ENCODE assay signal across 7 cellular contexts in genomic region chr12:3840833-3841232, GRCh38. TPM values are rescaled to one million over a fixed set of nuclear protein-coding genes. Genes with fewer than 3 reads are reported as not detected.
DNase-seq lines count a peak whose midpoint lies in the region; ATAC-seq, FAIRE-seq and TF ChIP-seq lines count a peak whose summit lies in the region.
"Not testable (repeated sequence)": the region's sequence is repeated elsewhere in the genome, so short reads cannot be mapped to it uniquely, and the experiment has no call there.

No MANE protein-coding gene starts in this region.

- ATAC-seq in left lobe of liver (peak; percentile 96), right lobe of liver (peak; percentile 88 to 94 (median 90))
- ATAC-seq in naive thymus-derived CD4-positive, alpha-beta T cell, result not testable (repeated sequence)

- TF ChIP-seq CTCF in HEK293 (tag by site-specific recombination; IDR thresholded peaks at IDR 0.05); keratinocyte (optimal IDR thresholded peaks at IDR 0.05 in 1 of 3, IDR thresholded peaks at IDR 0.05 in 1 of 3, conservative IDR thresholded peaks at IDR 0.05 in 1 of 3; ENCODE audit: extremely low read depth in 1 of 3, insufficient read depth in 2 of 3, low read length in 3 of 3); right lobe of liver (IDR thresholded peaks at IDR 0.05): not testable (repeated sequence)

- intact Hi-C loops in right lobe of liver (cut with DNase I); naive thymus-derived CD4-positive, alpha-beta T cell (cut with micrococcal nuclease): not testable (repeated sequence)

- H2AFZ ChIP-seq in keratinocyte (ENCODE audit: control insufficient read depth, low read length), result not testable (repeated sequence)

- peaks cover 39% of the 10 kb centered on the region for H3K36me3 Mint-ChIP-seq in activated naive CD8-positive, alpha-beta T cell
- H3K36me3 Mint-ChIP-seq in naive thymus-derived CD4-positive, alpha-beta T cell, result peaks cover 7 to 72% (median 57%) of the 10 kb centered on the region in 5 donors

- POLR2A ChIA-PET in HEK293 (lab: Yijun Ruan, JAX); naive thymus-derived CD4-positive, alpha-beta T cell (lab: Charles Lee): not testable (repeated sequence)

- not testable (repeated sequence) for H3K9me3 Mint-ChIP-seq in activated naive CD8-positive, alpha-beta T cell (ENCODE audit: low read depth)
- H3K9me3 Mint-ChIP-seq in naive thymus-derived CD4-positive, alpha-beta T cell, result peaks cover 0 to 15% (median 0%) of the 10 kb centered on the region in 11 donors

- not testable (repeated sequence) for H3K79me2 ChIP-seq in keratinocyte (ENCODE audit: control insufficient read depth, insufficient read depth, low read length)

- 90% methylated on average over 1 of the region's 2 CpGs for WGBS in right lobe of liver (ENCODE audit: insufficient coverage, low coverage, low lambda C conversion rate, missing lambda C conversion rate)

- peak overlapping the region; percentile 58 for H3K27ac Mint-ChIP-seq in activated naive CD8-positive, alpha-beta T cell
- H3K27ac Mint-ChIP-seq in naive thymus-derived CD4-positive, alpha-beta T cell, result peak overlapping the region in 5 of 9 donors; percentile 32 to 78 (median 34)

- H3K9ac ChIP-seq in keratinocyte (ENCODE audit: control insufficient read depth, extremely low read depth, insufficient read depth, low read length), result not testable (repeated sequence)

- H3K36me3 ChIP-seq in HEK293 (ENCODE audit: control insufficient read depth in 2 of 2, insufficient read depth in 1 of 2, low read length in 2 of 2); keratinocyte (ENCODE audit: control insufficient read depth in 2 of 2, extremely low read depth in 1 of 2, insufficient read depth in 2 of 2, low read length in 2 of 2); right lobe of liver; naive thymus-derived CD4-positive, alpha-beta T cell (ENCODE audit: control insufficient read depth in 2 of 3, insufficient read depth in 3 of 3, low read length in 3 of 3): not testable (repeated sequence)

- dilution Hi-C loops in keratinocyte (cut with MboI; ENCODE audit: extremely low pct_ligation_motif_present, low sequenced_read_pairs), result not testable (repeated sequence)

- peaks cover 64% of the 10 kb centered on the region for H3K4me1 Mint-ChIP-seq in activated naive CD8-positive, alpha-beta T cell (ENCODE audit: low read depth)
- H3K4me1 Mint-ChIP-seq in naive thymus-derived CD4-positive, alpha-beta T cell, result peaks cover 27 to 84% (median 63%) of the 10 kb centered on the region in 7 donors

- H3K4me2 ChIP-seq in keratinocyte (ENCODE audit: control insufficient read depth, extremely low read depth, insufficient read depth, low read depth, low read length), result not testable (repeated sequence)

- not testable (repeated sequence) for H4K20me1 ChIP-seq in keratinocyte (ENCODE audit: control insufficient read depth, extremely low read depth, insufficient read depth, low read length)

- H3K4me3 ChIP-seq in HEK293 (ENCODE audit: low read depth, low read length); keratinocyte (ENCODE audit: control insufficient read depth in 2 of 3, extremely low read depth in 1 of 3, insufficient read depth in 2 of 3, low read depth in 1 of 3, low read length in 3 of 3); right lobe of liver; naive thymus-derived CD4-positive, alpha-beta T cell (ENCODE audit: low read length): not testable (repeated sequence)

- FAIRE-seq in keratinocyte (lab: Jason Lieb, UNC), result peak; percentile 44

- CTCF ChIA-PET in HEK293 (lab: Yijun Ruan, JAX); naive thymus-derived CD4-positive, alpha-beta T cell (lab: Charles Lee): not testable (repeated sequence)

- H3K4me3 Mint-ChIP-seq in activated naive CD8-positive, alpha-beta T cell; naive thymus-derived CD4-positive, alpha-beta T cell: not testable (repeated sequence)

- H3K9me3 ChIP-seq in HEK293 (ENCODE audit: control insufficient read depth, insufficient read depth, low read depth, low read length); keratinocyte (ENCODE audit: control insufficient read depth, low read depth, low read length); right lobe of liver; naive thymus-derived CD4-positive, alpha-beta T cell (ENCODE audit: control insufficient read depth in 2 of 3, low read length in 3 of 3): not testable (repeated sequence)

- H3K4me1 ChIP-seq in HEK293 (ENCODE audit: control insufficient read depth, insufficient read depth, low read length); keratinocyte (ENCODE audit: control insufficient read depth, extremely low read depth, insufficient read depth, low read length); right lobe of liver; naive thymus-derived CD4-positive, alpha-beta T cell (ENCODE audit: control insufficient read depth in 2 of 2, insufficient read depth in 2 of 2, low read length in 2 of 2): not testable (repeated sequence)

- not testable (repeated sequence) for H3K27me3 Mint-ChIP-seq in activated naive CD8-positive, alpha-beta T cell; naive thymus-derived CD4-positive, alpha-beta T cell

- not testable (repeated sequence) for H3K27ac ChIP-seq in HEK293 (ENCODE audit: extremely low read depth, low read depth, low read length); keratinocyte (ENCODE audit: control insufficient read depth, insufficient read depth, low read length); right lobe of liver; naive thymus-derived CD4-positive, alpha-beta T cell (ENCODE audit: low read depth, low read length)

- DNase-seq in DMS53 (lab: John Stamatoyannopoulos, UW) (peak; percentile 98), left lobe of liver (ENCODE audit: low spot score) (peak; percentile 71), right lobe of liver (peak; percentile 28 to 69 (median 55))
- DNase-seq in keratinocyte (ENCODE audit: low read depth, low spot score); naive thymus-derived CD4-positive, alpha-beta T cell: not testable (repeated sequence)

- not testable (repeated sequence) for H3K9me1 ChIP-seq in keratinocyte (ENCODE audit: control insufficient read depth, extremely low read depth, insufficient read depth, low read length)

- TF ChIP-seq POLR2A in right lobe of liver (IDR thresholded peaks at IDR 0.05), result not testable (repeated sequence)

- not testable (repeated sequence) for H3K27me3 ChIP-seq in keratinocyte (ENCODE audit: control insufficient read depth, extremely low read depth, insufficient read depth, low read length); right lobe of liver; naive thymus-derived CD4-positive, alpha-beta T cell (ENCODE audit: control insufficient read depth in 2 of 2, insufficient read depth in 2 of 2, low read length in 2 of 2)

TF ChIP-seq in HEK293, 187 proteins besides CTCF, POLR2A, EP300 and RAD21:
- 0 out of 2 replicates have a peak, but pooled peaks have one; percentile 41 for TF ChIP-seq SCRT2 (tag by site-specific recombination; IDR thresholded peaks at IDR 0.05)
TF ChIP-seq in HEK293: peak in this region for 1; not testable (repeated sequence) for 186.

RNA-seq across cellular contexts. Expression of gene PARP11, which starts 32.4 kb away (rescaled TPM):
- 3.5 to 5.4 TPM (median 3.9 TPM) in 3 replicates for polyA plus RNA-seq in keratinocyte
- polyA plus RNA-seq in keratinocyte (2011; ENCODE audit: low read depth), result 1.5 TPM
- 2.6 and 4.2 TPM in 2 replicates for polyA plus RNA-seq in keratinocyte (2011; cell fraction: cytosol; rRNA removed)
- 2.8 and 3.1 TPM in 2 replicates for polyA plus RNA-seq in keratinocyte (2011; cell fraction: nucleus; rRNA removed)
- polyA plus RNA-seq in keratinocyte (2012; ENCODE audit: low replicate concordance), result 1.2 and 3.9 TPM in 2 replicates
- polyA minus RNA-seq in keratinocyte, result 2.4 to 5.1 TPM (median 3.0 TPM) in 3 replicates
- polyA minus RNA-seq in keratinocyte (2011; cell fraction: cytosol; rRNA and poly(A)+ RNA removed), result 2.1 TPM
- polyA minus RNA-seq in keratinocyte (2011; cell fraction: nucleus; rRNA and poly(A)+ RNA removed), result 3.5 and 7.6 TPM in 2 replicates
- total RNA-seq in left lobe of liver (4.8 TPM), right lobe of liver (1 to 10 TPM; 2.9 to 7.5 (median 4.9) TPM)
- total RNA-seq in naive thymus-derived CD4-positive, alpha-beta T cell, result 10 to 100 TPM; 21.5 to 37.4 (median 35.1) TPM
- 10 to 100 TPM in 1 of 2 donors, 1 to 10 TPM in 1; 7.2 to 10.6 TPM for polyA plus RNA-seq in naive thymus-derived CD4-positive, alpha-beta T cell
